ENCODE assay signal across 8 cellular contexts in the genomic region with DNA sequence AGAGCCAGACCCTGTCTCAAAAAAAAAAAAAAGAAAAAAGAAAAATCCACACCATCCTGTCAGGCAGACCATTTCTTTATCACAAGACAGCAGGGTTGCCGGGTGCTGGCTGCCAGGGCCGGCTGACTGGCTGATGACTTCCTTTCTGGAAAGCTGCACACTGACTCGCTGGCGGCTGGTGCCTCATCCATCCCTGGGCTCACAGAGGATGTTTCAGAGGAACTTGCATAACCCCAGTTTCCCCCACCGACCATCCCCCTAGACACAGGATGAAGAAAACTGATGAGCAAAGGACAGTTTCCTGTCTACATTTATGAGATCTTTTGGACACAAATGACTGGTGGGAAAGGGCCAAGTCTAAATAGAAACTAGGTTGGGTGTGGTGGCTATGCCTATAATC. TPM values are rescaled to one million over a fixed set of nuclear protein-coding genes. Genes with fewer than 3 reads are reported as not detected.
DNase-seq lines count a peak whose midpoint lies in the region; ATAC-seq and TF ChIP-seq lines count a peak whose summit lies in the region.

No MANE protein-coding gene starts in this region.

- ATAC-seq in right lobe of liver = peak; percentile 79 to 92 (median 84)
- no peak for ATAC-seq in stimulated activated memory B cell treated with anti-CD40 and anti-IgM and Interleukin-4, amounts not matched to agents 10 μg/mL and 1 μg/mL and 100 μg/mL, for 72 hours
- no peak for ATAC-seq in GM18519 (IDR thresholded peaks at IDR 0.05; ENCODE audit: low FRiP score, unreplicated experiment)

- no peaks in the 10 kb centered on the region for H3K27me3 Mint-ChIP-seq in stimulated activated memory B cell treated with anti-CD40 and anti-IgM and Interleukin-4, amounts not matched to agents 10 μg/mL and 1 μg/mL and 100 μg/mL, for 72 hours

- no peak overlapping the region for H3K27ac Mint-ChIP-seq in stimulated activated memory B cell treated with anti-CD40 and anti-IgM and Interleukin-4, amounts not matched to agents 10 μg/mL and 1 μg/mL and 100 μg/mL, for 72 hours

- no peak overlapping the region for H3K4me3 Mint-ChIP-seq in stimulated activated memory B cell treated with anti-CD40 and anti-IgM and Interleukin-4, amounts not matched to agents 10 μg/mL and 1 μg/mL and 100 μg/mL, for 72 hours

- no peaks in the 10 kb centered on the region for H3K4me1 Mint-ChIP-seq in stimulated activated memory B cell treated with anti-CD40 and anti-IgM and Interleukin-4, amounts not matched to agents 10 μg/mL and 1 μg/mL and 100 μg/mL, for 72 hours

- no peak overlapping the region for H3K4me3 ChIP-seq in right lobe of liver
- no peak overlapping the region for H3K4me3 ChIP-seq in SJCRH30

- no peak for TF ChIP-seq POLR2A in right lobe of liver (IDR thresholded peaks at IDR 0.05)

- 44% methylated on average over 4 of the region's 5 CpGs for WGBS in right lobe of liver (ENCODE audit: insufficient coverage, low coverage, low lambda C conversion rate, missing lambda C conversion rate)

- H3K4me1 ChIP-seq in right lobe of liver (no peaks in the 10 kb centered on the region), SJCRH30 (no peaks in the 10 kb centered on the region)

- H3K27me3 ChIP-seq in right lobe of liver = no peaks in the 10 kb centered on the region
- no peaks in the 10 kb centered on the region for H3K27me3 ChIP-seq in SJCRH30

- no peak for TF ChIP-seq CTCF in right lobe of liver (IDR thresholded peaks at IDR 0.05)

- H3K36me3 ChIP-seq in right lobe of liver (no peaks in the 10 kb centered on the region), SJCRH30 (no peaks in the 10 kb centered on the region)

- H3K27ac ChIP-seq in right lobe of liver = peak overlapping the region in 1 of 3 donors; percentile 54
- H3K27ac ChIP-seq in SJCRH30 = no peak overlapping the region

- DNase-seq in AG08396 (ENCODE audit: low spot score) = peak; percentile 48
- peak; percentile 94 to 95 for DNase-seq in Kasumi-1 (lab: John Stamatoyannopoulos, UW)
- DNase-seq in amniotic epithelial cell (ENCODE audit: low read depth) = peak; percentile 51
- DNase-seq in right lobe of liver = peak; percentile 64 to 80 (median 72)
- no peak for DNase-seq in SJCRH30
- DNase-seq in HuH-7.5 (ENCODE audit: low spot score) = no peak

- no peaks in the 10 kb centered on the region for H3K9me3 Mint-ChIP-seq in stimulated activated memory B cell treated with anti-CD40 and anti-IgM and Interleukin-4, amounts not matched to agents 10 μg/mL and 1 μg/mL and 100 μg/mL, for 72 hours

- intact Hi-C loops in right lobe of liver (cut with DNase I) = no loop called here

- H3K9me3 ChIP-seq in right lobe of liver (no peaks in the 10 kb centered on the region), SJCRH30 (replicated peaks) (no peaks in the 10 kb centered on the region)

- no peaks in the 10 kb centered on the region for H3K36me3 Mint-ChIP-seq in stimulated activated memory B cell treated with anti-CD40 and anti-IgM and Interleukin-4, amounts not matched to agents 10 μg/mL and 1 μg/mL and 100 μg/mL, for 72 hours

RNA-seq across cellular contexts. Expression of a gene that starts 14.1 kb away (rescaled TPM):
- total RNA-seq in right lobe of liver = 1 to 10 TPM in 3 of 6 experiments, under 1 TPM in 3; 0.68 to 2.0 (median 1.2) TPM
- 0.53 and 0.71 TPM in 2 replicates for total RNA-seq in SJCRH30 (2014; rRNA removed; shearing (Covaris generic))

RNA-seq across cellular contexts. Expression of a gene that starts 36.0 kb away (rescaled TPM):
- 10 to 100 TPM in 4 of 6 experiments, 1 to 10 TPM in 2; 6.9 to 15.5 (median 10.6) TPM for total RNA-seq in right lobe of liver
- 12.6 and 15.3 TPM in 2 replicates for total RNA-seq in SJCRH30 (2014; rRNA removed; shearing (Covaris generic))

Comparison
In these comparisons a context has a peak if more than half of its experiments do, and no peak if none do; other contexts are left out.
1. DNase-seq: peak in AG08396 (single experiment), Kasumi-1 (2 of 2), amniotic epithelial cell (single experiment) and right lobe of liver (3 of 3); none in SJCRH30 (0 of 2) and HuH-7.5 (single experiment).
2. ATAC-seq: peak in right lobe of liver (4 of 4); none in stimulated activated memory B cell treated with anti-CD40 and anti-IgM and Interleukin-4, amounts not matched to agents 10 μg/mL and 1 μg/mL and 100 μg/mL, for 72 hours (single experiment) and GM18519 (single experiment).